8 cellular contexts compared by ENCODE assay signal in the genomic region with DNA sequence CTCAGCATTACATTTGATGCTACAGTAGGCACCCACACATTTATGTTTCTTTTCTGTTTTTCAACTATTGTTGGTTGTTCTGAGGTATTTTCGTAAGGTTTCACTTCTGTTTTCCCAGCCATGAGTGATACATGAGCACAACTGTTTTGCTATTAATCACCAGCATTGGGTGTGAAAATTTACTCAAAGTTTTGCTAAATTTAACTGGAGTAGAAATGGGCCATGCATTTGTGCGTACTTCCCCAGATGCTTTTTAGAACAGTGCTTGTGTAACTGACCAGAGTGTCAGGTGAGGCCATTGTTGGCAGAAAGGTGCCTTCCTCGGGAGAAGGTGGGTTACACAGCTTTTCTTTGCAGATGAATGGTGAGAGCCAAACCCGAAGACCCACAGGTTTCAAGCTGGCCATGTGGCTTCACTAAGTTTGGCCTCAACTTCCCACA.
DNase-seq lines count a peak whose midpoint lies in the region; ATAC-seq and TF ChIP-seq lines count a peak whose summit lies in the region.

No MANE protein-coding gene starts in this region.

- peak; percentile 88 to 92 for ATAC-seq in activated T-cell treated with anti-CD3 and anti-CD28 coated beads, Interleukin-2, amount 50 U/mL, for 4 hours
- ATAC-seq in HG03045 (IDR thresholded peaks at IDR 0.05; ENCODE audit: unreplicated experiment), result peak; percentile 75
- no peak for ATAC-seq in WTC11

- H3K36me3 Mint-ChIP-seq in activated T-cell treated with anti-CD3 and anti-CD28 coated beads, Interleukin-2, amount 50 U/mL, for 4 hours (ENCODE audit: insufficient read depth), result peaks cover 27% of the 10 kb centered on the region
- H3K36me3 Mint-ChIP-seq in WTC11, result peaks cover 33% of the 10 kb centered on the region

- H3K4me1 Mint-ChIP-seq in activated T-cell treated with anti-CD3 and anti-CD28 coated beads, Interleukin-2, amount 50 U/mL, for 4 hours (ENCODE audit: low read depth), result peaks cover 78% of the 10 kb centered on the region
- peaks cover 65% of the 10 kb centered on the region for H3K4me1 Mint-ChIP-seq in WTC11

- H3K4me3 ChIP-seq in suprapubic skin, result no peak overlapping the region

- no peak for DNase-seq in activated T-cell treated with anti-CD3 and anti-CD28 coated beads, Interleukin-2, amount 50 U/mL, for 4 hours
- DNase-seq in activated T-cell treated with anti-CD3 and anti-CD28 coated beads for 4 hours (no peak), WTC11 (ENCODE audit: low spot score) (no peak), DMS53 (lab: John Stamatoyannopoulos, UW) (no peak), OCI-M2 (lab: John Stamatoyannopoulos, UW; ENCODE audit: unreplicated experiment) (no peak), suprapubic skin (ENCODE audit: low spot score in 2 of 2) (no peak)

- H3K27ac ChIP-seq in temporal lobe (ENCODE audit: low read depth, low read length) (peak overlapping the region; percentile 27), suprapubic skin (no peak overlapping the region)

- TF ChIP-seq CTCF in WTC11 (IDR thresholded peaks at IDR 0.05) (no peak), suprapubic skin (IDR thresholded peaks at IDR 0.05) (no peak)

- POLR2A ChIA-PET in WTC11 (lab: Charles Lee), result no interaction called here

- TF ChIP-seq POLR2A in suprapubic skin (IDR thresholded peaks at IDR 0.05), result no peak

- H3K36me3 ChIP-seq in suprapubic skin, result no peaks in the 10 kb centered on the region

- H3K4me3 Mint-ChIP-seq in activated T-cell treated with anti-CD3 and anti-CD28 coated beads, Interleukin-2, amount 50 U/mL, for 4 hours, result peak overlapping the region; percentile 14
- no peak overlapping the region for H3K4me3 Mint-ChIP-seq in WTC11

- CTCF ChIA-PET in WTC11 (lab: Charles Lee), result no interaction called here

- H3K27me3 ChIP-seq in suprapubic skin, result no peaks in the 10 kb centered on the region

- TF ChIP-seq EP300 in suprapubic skin (IDR thresholded peaks at IDR 0.05), result no peak

- no peaks in the 10 kb centered on the region for H3K27me3 Mint-ChIP-seq in activated T-cell treated with anti-CD3 and anti-CD28 coated beads, Interleukin-2, amount 50 U/mL, for 4 hours (ENCODE audit: low read depth)
- no peaks in the 10 kb centered on the region for H3K27me3 Mint-ChIP-seq in WTC11 (ENCODE audit: low read depth)

- no peaks in the 10 kb centered on the region for H3K4me1 ChIP-seq in suprapubic skin

- WGBS in suprapubic skin, result 86% methylated on average over 4 of the region's 4 CpGs

- no peaks in the 10 kb centered on the region for H3K9me3 ChIP-seq in suprapubic skin

- peak overlapping the region; percentile 42 for H3K27ac Mint-ChIP-seq in WTC11

- H3K9me3 Mint-ChIP-seq in activated T-cell treated with anti-CD3 and anti-CD28 coated beads, Interleukin-2, amount 50 U/mL, for 4 hours, result peaks cover 10% of the 10 kb centered on the region
- peaks cover 3% of the 10 kb centered on the region; the same call in 1 of the 2 replicates for H3K9me3 Mint-ChIP-seq in WTC11

TF ChIP-seq in WTC11, 78 proteins besides CTCF, POLR2A, EP300 and RAD21 (continues in another document):
- TF ChIP-seq, protein P1, sequence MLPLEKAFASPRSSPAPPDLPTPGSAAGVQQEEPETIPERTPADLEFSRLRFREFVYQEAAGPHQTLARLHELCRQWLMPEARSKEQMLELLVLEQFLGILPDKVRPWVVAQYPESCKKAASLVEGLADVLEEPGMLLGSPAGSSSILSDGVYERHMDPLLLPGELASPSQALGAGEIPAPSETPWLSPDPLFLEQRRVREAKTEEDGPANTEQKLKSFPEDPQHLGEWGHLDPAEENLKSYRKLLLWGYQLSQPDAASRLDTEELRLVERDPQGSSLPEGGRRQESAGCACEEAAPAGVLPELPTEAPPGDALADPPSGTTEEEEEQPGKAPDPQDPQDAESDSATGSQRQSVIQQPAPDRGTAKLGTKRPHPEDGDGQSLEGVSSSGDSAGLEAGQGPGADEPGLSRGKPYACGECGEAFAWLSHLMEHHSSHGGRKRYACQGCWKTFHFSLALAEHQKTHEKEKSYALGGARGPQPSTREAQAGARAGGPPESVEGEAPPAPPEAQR (CRISPR knock-in tag; IDR thresholded peaks at IDR 0.05), result no peak
- no peak for TF ChIP-seq FOXP1 (CRISPR knock-in tag; IDR thresholded peaks at IDR 0.05; ENCODE audit: borderline replicate concordance)
- TF ChIP-seq, protein P2, sequence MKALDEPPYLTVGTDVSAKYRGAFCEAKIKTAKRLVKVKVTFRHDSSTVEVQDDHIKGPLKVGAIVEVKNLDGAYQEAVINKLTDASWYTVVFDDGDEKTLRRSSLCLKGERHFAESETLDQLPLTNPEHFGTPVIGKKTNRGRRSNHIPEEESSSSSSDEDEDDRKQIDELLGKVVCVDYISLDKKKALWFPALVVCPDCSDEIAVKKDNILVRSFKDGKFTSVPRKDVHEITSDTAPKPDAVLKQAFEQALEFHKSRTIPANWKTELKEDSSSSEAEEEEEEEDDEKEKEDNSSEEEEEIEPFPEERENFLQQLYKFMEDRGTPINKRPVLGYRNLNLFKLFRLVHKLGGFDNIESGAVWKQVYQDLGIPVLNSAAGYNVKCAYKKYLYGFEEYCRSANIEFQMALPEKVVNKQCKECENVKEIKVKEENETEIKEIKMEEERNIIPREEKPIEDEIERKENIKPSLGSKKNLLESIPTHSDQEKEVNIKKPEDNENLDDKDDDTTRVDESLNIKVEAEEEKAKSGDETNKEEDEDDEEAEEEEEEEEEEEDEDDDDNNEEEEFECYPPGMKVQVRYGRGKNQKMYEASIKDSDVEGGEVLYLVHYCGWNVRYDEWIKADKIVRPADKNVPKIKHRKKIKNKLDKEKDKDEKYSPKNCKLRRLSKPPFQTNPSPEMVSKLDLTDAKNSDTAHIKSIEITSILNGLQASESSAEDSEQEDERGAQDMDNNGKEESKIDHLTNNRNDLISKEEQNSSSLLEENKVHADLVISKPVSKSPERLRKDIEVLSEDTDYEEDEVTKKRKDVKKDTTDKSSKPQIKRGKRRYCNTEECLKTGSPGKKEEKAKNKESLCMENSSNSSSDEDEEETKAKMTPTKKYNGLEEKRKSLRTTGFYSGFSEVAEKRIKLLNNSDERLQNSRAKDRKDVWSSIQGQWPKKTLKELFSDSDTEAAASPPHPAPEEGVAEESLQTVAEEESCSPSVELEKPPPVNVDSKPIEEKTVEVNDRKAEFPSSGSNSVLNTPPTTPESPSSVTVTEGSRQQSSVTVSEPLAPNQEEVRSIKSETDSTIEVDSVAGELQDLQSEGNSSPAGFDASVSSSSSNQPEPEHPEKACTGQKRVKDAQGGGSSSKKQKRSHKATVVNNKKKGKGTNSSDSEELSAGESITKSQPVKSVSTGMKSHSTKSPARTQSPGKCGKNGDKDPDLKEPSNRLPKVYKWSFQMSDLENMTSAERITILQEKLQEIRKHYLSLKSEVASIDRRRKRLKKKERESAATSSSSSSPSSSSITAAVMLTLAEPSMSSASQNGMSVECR (CRISPR knock-in tag; IDR thresholded peaks at IDR 0.05; ENCODE audit: borderline replicate concordance), result no peak
- TF ChIP-seq, protein P3, sequence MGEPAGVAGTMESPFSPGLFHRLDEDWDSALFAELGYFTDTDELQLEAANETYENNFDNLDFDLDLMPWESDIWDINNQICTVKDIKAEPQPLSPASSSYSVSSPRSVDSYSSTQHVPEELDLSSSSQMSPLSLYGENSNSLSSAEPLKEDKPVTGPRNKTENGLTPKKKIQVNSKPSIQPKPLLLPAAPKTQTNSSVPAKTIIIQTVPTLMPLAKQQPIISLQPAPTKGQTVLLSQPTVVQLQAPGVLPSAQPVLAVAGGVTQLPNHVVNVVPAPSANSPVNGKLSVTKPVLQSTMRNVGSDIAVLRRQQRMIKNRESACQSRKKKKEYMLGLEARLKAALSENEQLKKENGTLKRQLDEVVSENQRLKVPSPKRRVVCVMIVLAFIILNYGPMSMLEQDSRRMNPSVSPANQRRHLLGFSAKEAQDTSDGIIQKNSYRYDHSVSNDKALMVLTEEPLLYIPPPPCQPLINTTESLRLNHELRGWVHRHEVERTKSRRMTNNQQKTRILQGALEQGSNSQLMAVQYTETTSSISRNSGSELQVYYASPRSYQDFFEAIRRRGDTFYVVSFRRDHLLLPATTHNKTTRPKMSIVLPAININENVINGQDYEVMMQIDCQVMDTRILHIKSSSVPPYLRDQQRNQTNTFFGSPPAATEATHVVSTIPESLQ (CRISPR knock-in tag; IDR thresholded peaks at IDR 0.05), result no peak
- no peak for TF ChIP-seq ZNF263 (CRISPR knock-in tag; IDR thresholded peaks at IDR 0.05; ENCODE audit: low read depth)
- TF ChIP-seq, protein P4, sequence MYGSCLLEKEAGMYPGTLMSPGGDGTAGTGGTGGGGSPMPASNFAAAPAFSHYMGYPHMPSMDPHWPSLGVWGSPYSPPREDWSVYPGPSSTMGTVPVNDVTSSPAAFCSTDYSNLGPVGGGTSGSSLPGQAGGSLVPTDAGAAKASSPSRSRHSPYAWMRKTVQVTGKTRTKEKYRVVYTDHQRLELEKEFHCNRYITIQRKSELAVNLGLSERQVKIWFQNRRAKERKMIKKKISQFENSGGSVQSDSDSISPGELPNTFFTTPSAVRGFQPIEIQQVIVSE (CRISPR knock-in tag; IDR thresholded peaks at IDR 0.05; ENCODE audit: borderline replicate concordance), result no peak
- TF ChIP-seq, protein P5, sequence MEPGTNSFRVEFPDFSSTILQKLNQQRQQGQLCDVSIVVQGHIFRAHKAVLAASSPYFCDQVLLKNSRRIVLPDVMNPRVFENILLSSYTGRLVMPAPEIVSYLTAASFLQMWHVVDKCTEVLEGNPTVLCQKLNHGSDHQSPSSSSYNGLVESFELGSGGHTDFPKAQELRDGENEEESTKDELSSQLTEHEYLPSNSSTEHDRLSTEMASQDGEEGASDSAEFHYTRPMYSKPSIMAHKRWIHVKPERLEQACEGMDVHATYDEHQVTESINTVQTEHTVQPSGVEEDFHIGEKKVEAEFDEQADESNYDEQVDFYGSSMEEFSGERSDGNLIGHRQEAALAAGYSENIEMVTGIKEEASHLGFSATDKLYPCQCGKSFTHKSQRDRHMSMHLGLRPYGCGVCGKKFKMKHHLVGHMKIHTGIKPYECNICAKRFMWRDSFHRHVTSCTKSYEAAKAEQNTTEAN (CRISPR knock-in tag; IDR thresholded peaks at IDR 0.05), result no peak
- no peak for TF ChIP-seq NFYB (CRISPR knock-in tag; conservative IDR thresholded peaks at IDR 0.05; ENCODE audit: low read depth)
- no peak for TF ChIP-seq NR2C2 (CRISPR knock-in tag; IDR thresholded peaks at IDR 0.05)
- TF ChIP-seq, protein P6, sequence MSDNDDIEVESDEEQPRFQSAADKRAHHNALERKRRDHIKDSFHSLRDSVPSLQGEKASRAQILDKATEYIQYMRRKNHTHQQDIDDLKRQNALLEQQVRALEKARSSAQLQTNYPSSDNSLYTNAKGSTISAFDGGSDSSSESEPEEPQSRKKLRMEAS (CRISPR knock-in tag; IDR thresholded peaks at IDR 0.05), result no peak
- TF ChIP-seq OVOL2 (CRISPR knock-in tag; IDR thresholded peaks at IDR 0.05; ENCODE audit: borderline replicate concordance), result no peak
- no peak for TF ChIP-seq NFATC4 (CRISPR knock-in tag; IDR thresholded peaks at IDR 0.05)
